In the genomic region with DNA sequence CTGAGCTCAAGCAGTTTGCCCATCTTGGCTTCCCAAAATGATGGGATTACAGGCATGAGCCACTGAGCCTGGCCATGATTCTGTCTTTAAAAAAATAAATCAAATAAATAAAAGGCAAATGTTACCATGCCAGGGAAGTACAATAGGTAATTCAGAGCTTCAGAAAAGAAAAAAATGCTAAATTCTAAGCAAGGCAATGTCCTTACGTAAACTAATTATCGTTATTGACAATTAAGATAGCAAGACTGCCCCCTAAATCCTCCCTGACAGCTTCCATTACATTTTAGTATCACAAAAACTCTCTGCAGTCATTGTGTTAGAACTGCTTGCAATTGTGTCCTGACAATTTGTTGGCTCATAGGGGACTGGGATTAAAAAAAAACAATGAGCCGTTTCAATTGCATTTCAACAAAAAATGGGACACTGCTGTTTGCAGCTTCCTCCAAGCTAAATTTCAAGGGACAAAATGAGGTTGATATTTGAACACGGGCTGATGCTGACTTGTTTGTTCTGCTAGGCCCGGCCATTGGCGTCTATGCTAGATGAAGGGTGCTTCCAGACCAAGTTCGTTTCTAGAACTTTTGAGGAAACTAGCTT, we compare ENCODE assay signal across 34 cellular contexts.
"Had no signal": no experiment of that assay in that cellular context is flagged by ENCODE, and none has a peak within 500 bp of the region (broad histone marks: within the 10 kb centered on the region; RNA-seq: fewer than 3 reads in every experiment).

No MANE protein-coding gene starts in this region.

- H3K9me3 Mint-ChIP-seq: activated naive CD4-positive, alpha-beta T cell treated with anti-CD3 and anti-CD28 coated beads, Interleukin-2, amount 50 U/mL, for 72 hours; activated naive CD8-positive, alpha-beta T cell treated with anti-CD3 and anti-CD28 coated beads, Interleukin-2, amount 50 U/mL, for 24 hours; activated T-helper 1 cell treated with anti-CD3 and anti-CD28 coated beads, Interleukin-12 subunit alpha, Interleukin-12 subunit beta, Interleukin-2, Interleukin-4 antibody, amounts not matched to agents 30 ng/mL and 10 ng/mL and 1 ng/mL, durations not matched to agents 14 hours and 24 hours and 36 hours; WTC11 had no signal

- H3K27ac Mint-ChIP-seq: activated CD8-positive, alpha-beta T cell treated with anti-CD3 and anti-CD28 coated beads, Interleukin-2, amount 10 ng/mL, durations not matched to agents 7 days and 5 days; activated naive CD4-positive, alpha-beta T cell treated with anti-CD3 and anti-CD28 coated beads, Interleukin-2, amount 50 U/mL, for 72 hours; activated naive CD8-positive, alpha-beta T cell treated with anti-CD3 and anti-CD28 coated beads, Interleukin-2, amount 50 U/mL, for 24 hours; activated T-helper 1 cell treated with anti-CD3 and anti-CD28 coated beads, Interleukin-12 subunit alpha, Interleukin-12 subunit beta, Interleukin-2, Interleukin-4 antibody, amounts not matched to agents 30 ng/mL and 10 ng/mL and 1 ng/mL, durations not matched to agents 14 hours and 24 hours and 36 hours; T-helper 17 cell; WTC11 had no signal

- H3K9ac ChIP-seq: KMS-11, SK-N-SH had no signal

- H3K4me2 ChIP-seq: KMS-11, SK-N-SH had no signal

- H3K27me3 Mint-ChIP-seq: activated naive CD8-positive, alpha-beta T cell treated with anti-CD3 and anti-CD28 coated beads, Interleukin-2, amount 50 U/mL, for 24 hours; brain had no signal

- H3K9me3 ChIP-seq: MG63, SJCRH30, SK-N-SH had no signal

- H3K36me3 ChIP-seq: MG63, SJCRH30 had no signal

- FAIRE-seq: astrocyte had no signal

- H3K36me3 Mint-ChIP-seq: activated naive CD4-positive, alpha-beta T cell treated with anti-CD3 and anti-CD28 coated beads, Interleukin-2, amount 50 U/mL, for 72 hours; brain; WTC11 had no signal

- H3K4me3 ChIP-seq: MG63, SJCRH30 had no signal

- DNase-seq: activated CD4-positive, alpha-beta T cell treated with anti-CD3 and anti-CD28 coated beads for 48 hours; activated CD4-positive, alpha-beta T cell treated with anti-CD3 and anti-CD28 coated beads, Interleukin-2, amount 50 U/mL, for 4 hours; activated CD4-positive, CD25-positive, alpha-beta regulatory T cell treated with anti-CD3 and anti-CD28 coated beads, Interleukin-2, amount 50 U/mL, for 72 hours; activated CD8-positive, alpha-beta memory T cell treated with anti-CD3 and anti-CD28 coated beads, Interleukin-2, amount 50 U/mL, for 48 hours; activated CD8-positive, alpha-beta T cell treated with anti-CD3 and anti-CD28 coated beads, Interleukin-2, amount 10 ng/mL, durations not matched to agents 7 days and 5 days; activated effector memory CD4-positive, alpha-beta T cell treated with anti-CD3 and anti-CD28 coated beads, Interleukin-2, amount 50 U/mL, for 16 hours; activated naive CD4-positive, alpha-beta T cell treated with Interleukin-2 at 50 U/mL for 16 hours; activated naive CD8-positive, alpha-beta T cell treated with anti-CD3 and anti-CD28 coated beads, Interleukin-2, amount 50 U/mL, for 24 hours; activated T-cell treated with anti-CD3 and anti-CD28 coated beads, Interleukin-2, amount 50 U/mL, for 1 hour; amniotic stem cell; MG63; MV-4-11; NCI-H1092 treated with DMSO at 0.1 percent for 48 hours; NCI-H1417 treated with DMSO at 0.1 percent for 48 hours; NCI-H1694; NCI-H2029; NCI-H345; NCI-H510A; NCI-H526 treated with DMSO at 0.1 percent for 48 hours; NCI-H82; OCI-M1; Right ventricle myocardium superior; SJCRH30; SK-N-SH; SW 1271; T-helper 17 cell; T-helper 9 cell had no signal

- H3K4me1 Mint-ChIP-seq: activated naive CD8-positive, alpha-beta T cell treated with anti-CD3 and anti-CD28 coated beads, Interleukin-2, amount 50 U/mL, for 24 hours; T-helper 17 cell had no signal

- H3K27me3 ChIP-seq: MG63, SJCRH30 had no signal

- H3K4me3 Mint-ChIP-seq: activated CD8-positive, alpha-beta T cell treated with anti-CD3 and anti-CD28 coated beads, Interleukin-2, amount 10 ng/mL, durations not matched to agents 7 days and 5 days; activated naive CD8-positive, alpha-beta T cell treated with anti-CD3 and anti-CD28 coated beads, Interleukin-2, amount 50 U/mL, for 24 hours; activated T-helper 1 cell treated with anti-CD3 and anti-CD28 coated beads, Interleukin-12 subunit alpha, Interleukin-12 subunit beta, Interleukin-2, Interleukin-4 antibody, amounts not matched to agents 30 ng/mL and 10 ng/mL and 1 ng/mL, durations not matched to agents 14 hours and 24 hours and 36 hours; brain; T-helper 17 cell; WTC11 had no signal

- H3K27ac ChIP-seq: KMS-11, RWPE1, SJCRH30 had no signal
